8 cellular contexts compared by ENCODE assay signal in genomic region chr2:172103471-172104292, GRCh38. TPM values are rescaled to one million over a fixed set of nuclear protein-coding genes. Genes with fewer than 3 reads are reported as not detected.
A peak's percentile ranks its signal among the peaks of the same experiment; 100 is the strongest.
DNase-seq lines count a peak whose midpoint lies in the region; ATAC-seq, FAIRE-seq and TF ChIP-seq lines count a peak whose summit lies in the region.

No MANE protein-coding gene starts in this region.

- H3K4me3 Mint-ChIP-seq in central memory CD8-positive, alpha-beta T cell = peak overlapping the region; percentile 83

- H3K27ac Mint-ChIP-seq in central memory CD8-positive, alpha-beta T cell (ENCODE audit: low read depth) = peak overlapping the region; percentile 89

- DNase-seq in NCI-H2107 treated with DMSO at 0.1 percent for 48 hours (lab: John Stamatoyannopoulos, UW; ENCODE audit: unreplicated experiment) (peak; percentile 47), left colon (peak; percentile 77 to 83), NCI-H69 (lab: John Stamatoyannopoulos, UW) (no peak)
- DNase-seq in central memory CD8-positive, alpha-beta T cell (ENCODE audit: low spot score in 2 of 2) = peak in 1 of 2 donors; percentile 51
- DNase-seq in stimulated activated CD4-positive, alpha-beta T cell treated with anti-CD3 and anti-CD28 coated beads, Interleukin-4, amount 100 ng/mL, for 4 hours = peak; percentile 36 to 67

- peaks cover 29% of the 10 kb centered on the region for H3K36me3 Mint-ChIP-seq in central memory CD8-positive, alpha-beta T cell (ENCODE audit: insufficient read depth)

- intact Hi-C loops in left colon (cut with DNase I, micrococcal nuclease) = no loop called here

- no peaks in the 10 kb centered on the region for H3K9me3 Mint-ChIP-seq in central memory CD8-positive, alpha-beta T cell

- H3K4me1 Mint-ChIP-seq in central memory CD8-positive, alpha-beta T cell = peaks cover 49% of the 10 kb centered on the region

- ATAC-seq in central memory CD8-positive, alpha-beta T cell (replicated peaks; ENCODE audit: extremely low read depth, poor library complexity, severe bottlenecking) = peak; percentile 34
- peak; percentile 69 for ATAC-seq in left colon

- H3K27me3 Mint-ChIP-seq in central memory CD8-positive, alpha-beta T cell = peaks cover 84% of the 10 kb centered on the region

- TF ChIP-seq CTCF in GM12872 (IDR thresholded peaks at IDR 0.05; ENCODE audit: insufficient read depth, low read depth, low read length) (peak; percentile 86), WI38 (IDR thresholded peaks at IDR 0.05; ENCODE audit: low read depth, low read length) (peak; percentile 93)

- FAIRE-seq in A204.1 (lab: Jason Lieb, UNC) = peak; percentile 91

- peak overlapping the region; percentile 70 for H3K4me3 ChIP-seq in WI38 (ENCODE audit: low read depth, low read length)

RNA-seq across cellular contexts. Expression of gene DLX2, which starts 1.0 kb away (rescaled TPM):
- total RNA-seq in left colon = under 1 TPM in 1 of 2 donors, not detected in 1; 0.11 TPM

RNA-seq across cellular contexts. Expression of gene DLX1, which starts 18.4 kb away (rescaled TPM):
- total RNA-seq in left colon = under 1 TPM in 1 of 2 donors, not detected in 1; 0.17 TPM
